ENCODE assay signal across 22 cellular contexts in genomic region chr7:75559355-75559986, GRCh38.
DNase-seq lines count a peak whose midpoint lies in the region; ATAC-seq, FAIRE-seq and TF ChIP-seq lines count a peak whose summit lies in the region.
"Had no signal": no experiment of that assay in that cellular context is flagged by ENCODE, and none has a peak within 500 bp of the region (broad histone marks: within the 10 kb centered on the region; RNA-seq: fewer than 3 reads in every experiment).

No MANE protein-coding gene starts in this region.

- H3K4ac ChIP-seq in mesenchymal stem cell (ENCODE audit: low read depth in 1 of 2, low read length in 2 of 2) = no peak overlapping the region

- H3K4me3 ChIP-seq in K562 (no peak overlapping the region), mesenchymal stem cell (ENCODE audit: insufficient read depth in 1 of 2, low read depth in 1 of 2, low read length in 2 of 2) (no peak overlapping the region)
- H3K4me3 ChIP-seq: smooth muscle cell had no signal

- no peak overlapping the region for H3K18ac ChIP-seq in mesenchymal stem cell (ENCODE audit: low read depth in 1 of 2, low read length in 2 of 2)

- no peak for TF ChIP-seq EP300 in K562 (IDR thresholded peaks at IDR 0.05; ENCODE audit: low read length)

- no peaks in the 10 kb centered on the region for H3K79me2 ChIP-seq in K562 (ENCODE audit: control insufficient read depth, insufficient read depth, low read length)

- no peak overlapping the region for H3K14ac ChIP-seq in mesenchymal stem cell (ENCODE audit: low read length in 2 of 2)

- DNase-seq in NCI-H2171 treated with DMSO at 0.1 percent for 48 hours (lab: John Stamatoyannopoulos, UW) (peak; percentile 42), NCI-H2171 (lab: John Stamatoyannopoulos, UW) (no peak), K562 (ENCODE audit: extremely low read depth in 1 of 4, low spot score in 3 of 4) (no peak), mesenchymal stem cell (no peak), substantia nigra (lab: John Stamatoyannopoulos, UW) (peak in 4 of 49 donors; percentile 2 to 23 (median 8)), NCI-H510A treated with DMSO at 0.1 percent for 48 hours (lab: John Stamatoyannopoulos, UW) (no peak)
- no peak for DNase-seq in stimulated activated CD4-positive, alpha-beta T cell treated with anti-CD3 and anti-CD28 coated beads, Interleukin-4, amount 100 ng/mL, for 24 hours
- no peak for DNase-seq in activated CD8-positive, alpha-beta memory T cell treated with anti-CD3 and anti-CD28 coated beads, Interleukin-2, amount 50 U/mL, for 4 hours
- DNase-seq: activated CD4-positive, alpha-beta T cell treated with anti-CD3 and anti-CD28 coated beads, Interleukin-2, amount 50 U/mL, for 48 hours; activated CD4-positive, CD25-positive, alpha-beta regulatory T cell; activated effector memory CD4-positive, alpha-beta T cell treated with Interleukin-2 at 50 U/mL for 16 hours; Caco-2; cortex of kidney; DND-41; HFFc6; NCI-H1048; NCI-H2029; stimulated activated CD4-positive, alpha-beta T cell treated with anti-CD3 and anti-CD28 coated beads, Interleukin-2, amount 100 ng/mL, for 48 hours; stimulated activated naive CD4-positive, alpha-beta T cell treated with Interleukin-2 at 50 U/mL for 16 hours had no signal

- peak overlapping the region; percentile 18 for H2AK5ac ChIP-seq in mesenchymal stem cell (ENCODE audit: low read length, severe bottlenecking)

- CTCF ChIA-PET in K562 (lab: Yijun Ruan, JAX; ENCODE audit: low intra/inter-chr PET ratio) = no interaction called here

- no peak overlapping the region for H3K9ac ChIP-seq in K562 (ENCODE audit: insufficient read depth in 1 of 2, low read depth in 2 of 2, low read length in 2 of 2)
- no peak overlapping the region for H3K9ac ChIP-seq in mesenchymal stem cell (ENCODE audit: low read length)

- no peak overlapping the region for H2BK12ac ChIP-seq in mesenchymal stem cell (ENCODE audit: low read length in 2 of 2)

- H4K91ac ChIP-seq in mesenchymal stem cell (ENCODE audit: low read length) = no peak overlapping the region

- H3K23ac ChIP-seq in mesenchymal stem cell (ENCODE audit: low read length in 2 of 2) = no peak overlapping the region

- H2AFZ ChIP-seq in K562 (ENCODE audit: low read depth, low read length) (no peak overlapping the region), mesenchymal stem cell (ENCODE audit: low read depth, low read length) (no peak overlapping the region)

- 60% methylated on average over 26 of the region's 29 CpGs for WGBS in K562 (ENCODE audit: insufficient coverage, low coverage, missing lambda C conversion rate)
- 96% methylated on average over 29 of the region's 29 CpGs for WGBS in mesenchymal stem cell

- peaks cover 20% of the 10 kb centered on the region; the same call in 2 of the 3 replicates for H3K36me3 ChIP-seq in K562 (ENCODE audit: control insufficient read depth, insufficient read depth, low read length)
- H3K36me3 ChIP-seq in mesenchymal stem cell (ENCODE audit: control insufficient read depth in 1 of 2, insufficient read depth in 2 of 2, low read depth in 1 of 2, low read length in 2 of 2) = peaks cover 27 to 43% of the 10 kb centered on the region in 2 experiments

- POLR2A ChIA-PET in K562 (lab: Yijun Ruan, JAX) = interaction anchor here (0.8 to 2.0 kb wide), 4 partner anchors 8 to 20 kb away, joined by 3 to 6 read pairs (median 4); no protein-coding TSS in a partner anchor

- no peak for ATAC-seq in K562
- ATAC-seq: left lobe of liver had no signal

- FAIRE-seq in K562 (lab: Jason Lieb, UNC) = no peak

- H2BK120ac ChIP-seq in mesenchymal stem cell (ENCODE audit: low read depth, low read length) = no peak overlapping the region

- H3K79me1 ChIP-seq in mesenchymal stem cell (replicated peaks; ENCODE audit: low read length, poor library complexity, severe bottlenecking) = no peaks in the 10 kb centered on the region

- peak overlapping the region; percentile 68 for H2BK5ac ChIP-seq in mesenchymal stem cell (ENCODE audit: low read depth, low read length, poor library complexity, severe bottlenecking)

- H3K9me3 ChIP-seq in K562 (replicated peaks; ENCODE audit: control insufficient read depth, insufficient read depth, low read depth, low read length) = no peaks in the 10 kb centered on the region
- H3K9me3 ChIP-seq in mesenchymal stem cell (ENCODE audit: control insufficient read depth, low read length) = peaks cover 5% of the 10 kb centered on the region

- H3K4me1 ChIP-seq in K562 (replicated peaks in 1 of 2; ENCODE audit: control insufficient read depth in 2 of 2, insufficient read depth in 2 of 2, low read length in 2 of 2) (peaks cover 0 to 6% of the 10 kb centered on the region in 2 experiments; a peak in 2 of 5 replicates), mesenchymal stem cell (ENCODE audit: control insufficient read depth, insufficient read depth, low read depth, low read length) (peaks cover 25% of the 10 kb centered on the region)
- H3K4me1 ChIP-seq: Caco-2 had no signal

- TF ChIP-seq CTCF in K562 (IDR thresholded peaks at IDR 0.05 in 2 of 3, conservative IDR thresholded peaks at IDR 0.05 in 1 of 3; ENCODE audit: insufficient read depth in 2 of 3, low read depth in 1 of 3, low read length in 3 of 3) = no peak

- H3K4me2 ChIP-seq in K562 (ENCODE audit: insufficient read depth, low read length) (no peak overlapping the region), mesenchymal stem cell (ENCODE audit: low read length, poor library complexity, severe bottlenecking) (no peak overlapping the region)
- H3K4me2 ChIP-seq: smooth muscle cell had no signal

- H3K9me1 ChIP-seq in K562 (ENCODE audit: control insufficient read depth, insufficient read depth, low read length) = no peaks in the 10 kb centered on the region

- no peak overlapping the region for H4K8ac ChIP-seq in mesenchymal stem cell (ENCODE audit: low read length)

- no peaks in the 10 kb centered on the region for H4K20me1 ChIP-seq in K562 (replicated peaks; ENCODE audit: control insufficient read depth, insufficient read depth, low read length)

- H2BK15ac ChIP-seq in mesenchymal stem cell (ENCODE audit: low read depth, poor library complexity, severe bottlenecking) = no peak overlapping the region

- intact Hi-C loops in K562 (cut with micrococcal nuclease) = no loop called here

- TF ChIP-seq POLR2A in K562 (conservative IDR thresholded peaks at IDR 0.05) = no peak

- H3K27me3 ChIP-seq in K562 (ENCODE audit: control insufficient read depth in 2 of 2, insufficient read depth in 2 of 2, low read length in 2 of 2) (no peaks in the 10 kb centered on the region), mesenchymal stem cell (ENCODE audit: control insufficient read depth in 1 of 2, insufficient read depth in 1 of 2, low read length in 2 of 2) (no peaks in the 10 kb centered on the region)

- no TSS peak for BruUV-seq in K562 (replicated peaks; lab: Mats Ljungman, UMichigan)

- no peak for TF ChIP-seq RAD21 in K562 (CRISPR knock-in tag; conservative IDR thresholded peaks at IDR 0.05 in 1 of 2, IDR thresholded peaks at IDR 0.05 in 1 of 2)

- in situ Hi-C loops in K562 (cut with MboI) = no loop called here

- H3K27ac ChIP-seq in K562 (ENCODE audit: extremely low read depth, low read depth, low read length) (no peak overlapping the region), mesenchymal stem cell (ENCODE audit: low read length, poor library complexity, severe bottlenecking) (peak overlapping the region; percentile 95), substantia nigra (ENCODE audit: low read depth, low read length, poor library complexity, severe bottlenecking) (peak overlapping the region; percentile 40)
- H3K27ac ChIP-seq: 22Rv1 had no signal

TF ChIP-seq in K562, 482 proteins besides CTCF, POLR2A, EP300 and RAD21:
- TF ChIP-seq CBFA2T3 (IDR thresholded peaks at IDR 0.05) = no peak
- TF ChIP-seq POLR2G (IDR thresholded peaks at IDR 0.05; ENCODE audit: low read depth, low read length) = 0 out of 2 replicates have a peak, but pooled peaks have one; percentile 21
